20 cellular contexts compared by ENCODE assay signal in genomic region chr7:127632276-127632910, GRCh38. TPM values are rescaled to one million over a fixed set of nuclear protein-coding genes. Genes with fewer than 3 reads are reported as not detected.
DNase-seq lines count a peak whose midpoint lies in the region; ATAC-seq and TF ChIP-seq lines count a peak whose summit lies in the region.
"Had no signal": no experiment of that assay in that cellular context is flagged by ENCODE, and none has a peak within 500 bp of the region (broad histone marks: within the 10 kb centered on the region; RNA-seq: fewer than 3 reads in every experiment).

No MANE protein-coding gene starts in this region.

- no peak for ATAC-seq in GM19455 (IDR thresholded peaks at IDR 0.05; ENCODE audit: unreplicated experiment)
- ATAC-seq: activated naive CD4-positive, alpha-beta T cell treated with anti-CD3 and anti-CD28 coated beads, Interleukin-2, amount 50 U/mL, for 72 hours had no signal

- H3K36me3 Mint-ChIP-seq in chondrocyte (ENCODE audit: low read depth) = no peaks in the 10 kb centered on the region
- H3K36me3 Mint-ChIP-seq: activated naive CD4-positive, alpha-beta T cell treated with anti-CD3 and anti-CD28 coated beads, Interleukin-2, amount 50 U/mL, for 72 hours; brain; naive B cell had no signal

- H3K36me3 ChIP-seq in MG63 = no peaks in the 10 kb centered on the region
- H3K36me3 ChIP-seq in MM.1S (replicated peaks; ENCODE audit: insufficient read depth, low read length) = no peaks in the 10 kb centered on the region

- H3K4me1 ChIP-seq in MM.1S (ENCODE audit: low read length) = no peaks in the 10 kb centered on the region

- no peaks in the 10 kb centered on the region for H3K9me3 Mint-ChIP-seq in chondrocyte (ENCODE audit: low read depth)

- no peaks in the 10 kb centered on the region for H4K20me1 ChIP-seq in MM.1S (ENCODE audit: insufficient read depth, low read length)

- H3K9ac ChIP-seq in MM.1S (ENCODE audit: low read length) = no peak overlapping the region

- no peaks in the 10 kb centered on the region for H3K79me2 ChIP-seq in MM.1S (ENCODE audit: low read length)

- no peak overlapping the region for H3K27ac ChIP-seq in MM.1S (ENCODE audit: low read length)
- H3K27ac ChIP-seq: coronary artery had no signal

- H2AFZ ChIP-seq in MM.1S (ENCODE audit: low read length) = no peak overlapping the region

- H3K4me3 ChIP-seq in AG10803 (ENCODE audit: low read length) (no peak overlapping the region), MG63 (no peak overlapping the region), MM.1S (ENCODE audit: low read length) (no peak overlapping the region)
- H3K4me3 ChIP-seq: coronary artery had no signal

- H3K27me3 ChIP-seq in MG63 (no peaks in the 10 kb centered on the region), MM.1S (replicated peaks; ENCODE audit: insufficient read depth, low read length) (no peaks in the 10 kb centered on the region)

- no peak overlapping the region for H3K4me3 Mint-ChIP-seq in chondrocyte (ENCODE audit: unreplicated experiment)
- H3K4me3 Mint-ChIP-seq: brain, naive B cell had no signal

- H3F3A ChIP-seq in MM.1S (ENCODE audit: insufficient read depth, low read length) = no peaks in the 10 kb centered on the region

- H3K4me2 ChIP-seq in MM.1S (ENCODE audit: low read depth, low read length) = no peak overlapping the region

- peaks cover 20% of the 10 kb centered on the region for H3K4me1 Mint-ChIP-seq in chondrocyte (ENCODE audit: low read depth)
- H3K4me1 Mint-ChIP-seq: brain had no signal

- H3K9me2 ChIP-seq in MM.1S (replicated peaks; ENCODE audit: insufficient read depth, low read length) = no peaks in the 10 kb centered on the region

- DNase-seq in AG10803 (ENCODE audit: low read depth) = peak; percentile 97
- DNase-seq in MG63 = peak; percentile 72
- DNase-seq in chondrocyte (ENCODE audit: low spot score) = no peak
- peak; percentile 12 for DNase-seq in myocyte (ENCODE audit: low read depth)
- DNase-seq in SHP77 treated with DMSO at 0.1 percent for 48 hours (lab: John Stamatoyannopoulos, UW) = no peak
- no peak for DNase-seq in stimulated activated CD4-positive, alpha-beta T cell treated with anti-CD3 and anti-CD28 coated beads, Interleukin-2, amount 100 ng/mL, for 24 hours
- no peak for DNase-seq in MM.1S
- DNase-seq: activated CD4-positive, CD25-positive, alpha-beta regulatory T cell treated with anti-CD3 and anti-CD28 coated beads, Interleukin-2, amount 50 U/mL, for 72 hours; DMS79 treated with DMSO at 0.1 percent for 48 hours; mammary epithelial cell; naive B cell; NCI-H1436 treated with DMSO at 0.1 percent for 48 hours; NCI-H526; occipital lobe had no signal

- TF ChIP-seq CTCF in AG10803 (conservative IDR thresholded peaks at IDR 0.05; ENCODE audit: low read length) = no peak
- TF ChIP-seq CTCF in chondrocyte (IDR thresholded peaks at IDR 0.05) = no peak
- TF ChIP-seq CTCF in MM.1S (IDR thresholded peaks at IDR 0.05; ENCODE audit: low read length) = no peak

- peak overlapping the region; percentile 79 for H3K27ac Mint-ChIP-seq in chondrocyte (ENCODE audit: unreplicated experiment)
- H3K27ac Mint-ChIP-seq: activated naive CD4-positive, alpha-beta T cell treated with anti-CD3 and anti-CD28 coated beads, Interleukin-2, amount 50 U/mL, for 72 hours; brain had no signal

- H3K9me3 ChIP-seq in MG63 (no peaks in the 10 kb centered on the region), MM.1S (replicated peaks; ENCODE audit: insufficient read depth, low read length) (no peaks in the 10 kb centered on the region)

- peaks cover 2% of the 10 kb centered on the region for H3K27me3 Mint-ChIP-seq in chondrocyte (ENCODE audit: low read depth)

RNA-seq across cellular contexts. Expression of gene PAX4, which starts 14.5 kb away (rescaled TPM):
- total RNA-seq in MG63 (2014; rRNA removed; shearing (Covaris generic); ENCODE audit: low replicate concordance) = not detected in 2 replicates
- total RNA-seq in chondrocyte (not detected in 3 replicates), myocyte (not detected in 2 replicates)
- not detected for polyA plus RNA-seq in myocyte (2012)
- total RNA-seq: activated naive CD4-positive, alpha-beta T cell treated with anti-CD3 and anti-CD28 coated beads, Interleukin-2, amount 50 U/mL, for 72 hours; frontal cortex; mammary epithelial cell; occipital lobe; temporal lobe had no signal
- polyA plus RNA-seq: mammary epithelial cell had no signal

RNA-seq across cellular contexts. Expression of gene SND1, which starts 19.6 kb away (rescaled TPM):
- 66.2 and 66.4 TPM in 2 replicates for total RNA-seq in MG63 (2014; rRNA removed; shearing (Covaris generic); ENCODE audit: low replicate concordance)
- total RNA-seq in chondrocyte (229 to 285 TPM (median 239 TPM) in 3 replicates), myocyte (177 and 218 TPM in 2 replicates)
- 219 TPM for polyA plus RNA-seq in myocyte (2012)

RNA-seq across cellular contexts. Expression of gene FSCN3, which starts 38.9 kb away (rescaled TPM):
- 1.3 TPM in 1 of 2 replicates, not detected in the other for total RNA-seq in MG63 (2014; rRNA removed; shearing (Covaris generic); ENCODE audit: low replicate concordance)
- total RNA-seq in chondrocyte (not detected in 3 replicates), myocyte (1.9 and 4.1 TPM in 2 replicates)
- polyA plus RNA-seq in myocyte (2012) = 0.40 TPM

RNA-seq across cellular contexts. Expression of gene ARF5, which starts 44.2 kb away (rescaled TPM):
- total RNA-seq in MG63 (2014; rRNA removed; shearing (Covaris generic); ENCODE audit: low replicate concordance) = 187 and 266 TPM in 2 replicates
- total RNA-seq in chondrocyte (137 to 143 TPM (median 137 TPM) in 3 replicates), myocyte (286 and 353 TPM in 2 replicates)
- polyA plus RNA-seq in myocyte (2012) = 368 TPM

RNA-seq across cellular contexts. Expression of gene GCC1, which starts 47.0 kb away (rescaled TPM):
- 7.2 and 8.4 TPM in 2 replicates for total RNA-seq in MG63 (2014; rRNA removed; shearing (Covaris generic); ENCODE audit: low replicate concordance)
- total RNA-seq in chondrocyte (15.8 to 19.9 TPM (median 18.9 TPM) in 3 replicates), myocyte (21.4 and 22.5 TPM in 2 replicates)
- polyA plus RNA-seq in myocyte (2012) = 21.0 TPM

Comparison
In these comparisons a context has a peak if more than half of its experiments do, and no peak if none do; other contexts are left out.
1. DNase-seq: peak in AG10803 (single experiment), MG63 (single experiment) and myocyte (single experiment); none in chondrocyte (single experiment), SHP77 treated with DMSO at 0.1 percent for 48 hours (single experiment), stimulated activated CD4-positive, alpha-beta T cell treated with anti-CD3 and anti-CD28 coated beads, Interleukin-2, amount 100 ng/mL, for 24 hours (0 of 2) and MM.1S (single experiment).